25 cellular contexts compared by ENCODE assay signal in the genomic region with DNA sequence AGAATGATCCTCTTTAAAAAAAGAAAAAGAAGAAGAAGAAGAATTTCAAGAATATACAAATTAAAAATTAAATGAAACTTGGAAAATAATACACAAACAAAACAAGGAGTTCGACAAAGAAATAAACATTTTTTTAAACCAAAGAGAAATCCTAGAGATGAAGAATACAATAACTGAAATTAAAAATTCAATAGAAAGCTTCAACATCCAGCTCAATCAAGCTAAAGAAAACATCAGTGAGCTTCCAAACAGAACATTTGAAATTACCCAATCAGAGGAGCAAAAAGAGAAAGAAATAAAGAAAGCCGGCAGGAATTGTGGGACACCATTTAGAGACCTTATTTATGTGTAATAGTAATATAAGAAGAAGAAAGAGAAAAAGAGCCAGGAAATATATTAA. TPM values are rescaled to one million over a fixed set of nuclear protein-coding genes. Genes with fewer than 3 reads are reported as not detected.
"Had no signal": no experiment of that assay in that cellular context is flagged by ENCODE, and none has a peak within 500 bp of the region (broad histone marks: within the 10 kb centered on the region; RNA-seq: fewer than 3 reads in every experiment).

No MANE protein-coding gene starts in this region.

- H3K27me3 ChIP-seq: neural progenitor cell, ovary, stomach, thyroid gland, tibial nerve, upper lobe of left lung, vagina had no signal

- ATAC-seq: natural killer cell; psoas muscle; right cardiac atrium; sciatic nerve; stimulated activated effector memory CD8-positive, alpha-beta T cell treated with anti-CD3 and anti-CD28 coated beads, Interleukin-12 subunit alpha, Interleukin-12 subunit beta, amount 100 ng/mL, for 72 hours; stimulated activated naive B cell treated with anti-CD40 and anti-IgM and Interleukin-4, amounts not matched to agents 10 μg/mL and 1 μg/mL and 100 μg/mL, for 72 hours had no signal

- H3K27ac ChIP-seq: neural progenitor cell, ovary, parathyroid adenoma, psoas muscle, skin epidermis, stomach, thoracic aorta, thyroid gland, tibial nerve, upper lobe of left lung, vagina had no signal

- FAIRE-seq: urothelium cell line had no signal

- H3K9ac ChIP-seq: neural progenitor cell, parathyroid adenoma had no signal

- H3K79me2 ChIP-seq: parathyroid adenoma had no signal

- H2AFZ ChIP-seq: neural progenitor cell, parathyroid adenoma had no signal

- H3K4me2 ChIP-seq: neural progenitor cell had no signal

- H3K4me1 ChIP-seq: neural progenitor cell, parathyroid adenoma, psoas muscle, stomach, thyroid gland, tibial nerve, upper lobe of left lung, vagina had no signal

- DNase-seq: natural killer cell; occipital lobe; ovary; posterior cingulate gyrus; psoas muscle; right cardiac atrium; stimulated activated CD4-positive, alpha-beta T cell treated with anti-CD3 and anti-CD28 coated beads, Interleukin-15, amount 100 ng/mL, for 24 hours; stimulated activated CD4-positive, alpha-beta T cell treated with anti-CD3 and anti-CD28 coated beads, Interleukin-2, amount 100 ng/mL, for 24 hours; stimulated activated CD4-positive, alpha-beta T cell treated with anti-CD3 and anti-CD28 coated beads, Interleukin-2, amount 100 ng/mL, for 48 hours; stimulated activated CD4-positive, alpha-beta T cell treated with anti-CD3 and anti-CD28 coated beads, Interleukin-4, amount 100 ng/mL, for 24 hours; stimulated activated naive B cell treated with anti-CD40 and anti-IgM and Interleukin-4, amounts not matched to agents 10 μg/mL and 1 μg/mL and 100 μg/mL, for 72 hours; stimulated activated naive CD4-positive, alpha-beta T cell treated with Interleukin-2 at 50 U/mL for 16 hours; stomach; thyroid gland; trophoblast cell; upper lobe of left lung had no signal

- H3K9me3 ChIP-seq: ovary, thyroid gland, vagina had no signal

- H3K4me3 ChIP-seq: neural progenitor cell, ovary, psoas muscle, skin epidermis, stomach, thoracic aorta, thyroid gland, tibial nerve, upper lobe of left lung, vagina had no signal

- H3K36me3 ChIP-seq: neural progenitor cell, ovary, stomach, thoracic aorta, thyroid gland, tibial nerve, upper lobe of left lung, vagina had no signal

RNA-seq across cellular contexts. Expression of a gene that starts 37.2 kb away (rescaled TPM):
- total RNA-seq: natural killer cell had no signal
